Comparison of ENCODE assay signal across 22 cellular contexts in the genomic region with DNA sequence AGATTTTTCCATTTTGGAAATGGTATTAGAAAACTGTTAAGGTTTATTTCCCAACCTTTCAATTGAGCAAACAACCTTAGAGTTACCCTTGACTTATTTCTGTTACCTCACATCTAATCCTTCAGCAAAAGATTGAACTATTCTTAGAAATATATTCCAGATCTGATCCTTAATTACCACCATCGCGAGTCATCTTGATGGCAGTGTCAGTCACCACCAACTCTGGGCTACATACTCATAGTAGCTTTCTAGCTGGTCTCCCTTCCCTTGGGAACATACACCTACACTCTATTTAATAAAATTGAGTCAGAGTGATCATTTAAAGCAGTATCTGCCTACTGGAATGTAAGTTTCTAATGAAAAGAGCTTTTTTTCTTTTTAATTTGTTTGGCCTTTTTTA.
"Had no signal": no experiment of that assay in that cellular context is flagged by ENCODE, and none has a peak within 500 bp of the region (broad histone marks: within the 10 kb centered on the region; RNA-seq: fewer than 3 reads in every experiment).

No MANE protein-coding gene starts in this region.

- H3K36me3 ChIP-seq: colonic mucosa, esophagus muscularis mucosa, esophagus squamous epithelium, gastrocnemius medialis, gastroesophageal sphincter, heart left ventricle, heart right ventricle had no signal

- ATAC-seq: effector memory CD8-positive, alpha-beta T cell; esophagus mucosa; foreskin keratinocyte; gastrocnemius medialis; gastroesophageal sphincter; heart left ventricle; heart right ventricle had no signal

- H3K4me1 ChIP-seq: colonic mucosa, esophagus muscularis mucosa, esophagus squamous epithelium, foreskin keratinocyte, gastrocnemius medialis, gastroesophageal sphincter, heart left ventricle, heart right ventricle had no signal

- H3K27me3 ChIP-seq: colonic mucosa, dorsolateral prefrontal cortex, esophagus muscularis mucosa, esophagus squamous epithelium, foreskin keratinocyte, gastrocnemius medialis, gastroesophageal sphincter, heart left ventricle, heart right ventricle had no signal

- H3K4me3 ChIP-seq: colonic mucosa, coronary artery, dorsolateral prefrontal cortex, esophagus muscularis mucosa, esophagus squamous epithelium, gastrocnemius medialis, gastroesophageal sphincter, heart left ventricle, heart right ventricle had no signal

- DNase-seq: colonic mucosa; cortex of kidney; dermis blood vessel endothelial cell; dorsolateral prefrontal cortex; effector CD4-positive, alpha-beta T cell; effector CD8-positive, alpha-beta T cell; effector memory CD4-positive, alpha-beta T cell; effector memory CD8-positive, alpha-beta T cell; endodermal cell; esophagus squamous epithelium; foreskin fibroblast; foreskin keratinocyte; foreskin melanocyte; gastrocnemius medialis; glutamatergic neuron; heart left ventricle; heart right ventricle had no signal

- H3K27ac ChIP-seq: colonic mucosa, coronary artery, dorsolateral prefrontal cortex, epithelial cell of prostate, esophagus muscularis mucosa, esophagus squamous epithelium, foreskin keratinocyte, gastrocnemius medialis, gastroesophageal sphincter, heart left ventricle, heart right ventricle had no signal
